In genomic region chrX:150692837-150693781, GRCh38 we compare ENCODE assay signal across 8 cellular contexts. TPM values are rescaled to one million over a fixed set of nuclear protein-coding genes. Genes with fewer than 3 reads are reported as not detected.
DNase-seq lines count a peak whose midpoint lies in the region; TF ChIP-seq lines count a peak whose summit lies in the region.

Gene MTMR1 (plus strand): TSS chrX:150693396. CDS start chrX:150693531, 135 bp downstream.

- H3K9me3 ChIP-seq in GM23248 (ENCODE audit: low read depth) (peaks cover 3% of the 10 kb centered on the region), Loucy (ENCODE audit: insufficient read depth, low read depth, low read length) (no peaks in the 10 kb centered on the region)

- H3K4me1 ChIP-seq in GM23248 (ENCODE audit: insufficient read depth) (peaks cover 22% of the 10 kb centered on the region), Loucy (ENCODE audit: insufficient read depth, low read length, poor library complexity, severe bottlenecking) (peaks cover 47% of the 10 kb centered on the region)

- H3K79me2 ChIP-seq in GM23248 (ENCODE audit: insufficient read depth) (peaks cover 27% of the 10 kb centered on the region), Loucy (ENCODE audit: insufficient read depth, low read length) (peaks cover 46% of the 10 kb centered on the region)

- H3K36me3 ChIP-seq in GM23248 (ENCODE audit: low read depth) (no peaks in the 10 kb centered on the region), Loucy (ENCODE audit: insufficient read depth, low read length) (no peaks in the 10 kb centered on the region)

- H3F3A ChIP-seq in GM23248 (ENCODE audit: insufficient read depth): peaks cover 37% of the 10 kb centered on the region
- no peaks in the 10 kb centered on the region; the same call in 1 of the 2 replicates for H3F3A ChIP-seq in Loucy (ENCODE audit: low read depth)

- peak within 1 kb of the TSS; percentile 81 for H2AFZ ChIP-seq in GM23248
- peak within 1 kb of the TSS; percentile 89 for H2AFZ ChIP-seq in Loucy (ENCODE audit: low read length)

- no peaks in the 10 kb centered on the region for H3K27me3 Mint-ChIP-seq in activated CD4-positive, alpha-beta T cell treated with anti-CD3 and anti-CD28 coated beads, Interleukin-2, amount 10 ng/mL, durations not matched to agents 24 days and 14 days
- H3K27me3 Mint-ChIP-seq in stimulated activated naive CD8-positive, alpha-beta T cell treated with anti-CD3 and anti-CD28 coated beads, Interleukin-15, Interleukin-2, amounts not matched to agents 100 ng/mL and 50 ng/mL, for 24 hours: no peaks in the 10 kb centered on the region

- H3K4me3 ChIP-seq in GM23248: peak within 1 kb of the TSS; percentile 81
- H3K4me3 ChIP-seq in Loucy (ENCODE audit: low read length, poor library complexity, severe bottlenecking): peak within 1 kb of the TSS; percentile 84

- H3K27me3 ChIP-seq in GM23248 (replicated peaks; ENCODE audit: insufficient read depth) (no peaks in the 10 kb centered on the region), Loucy (ENCODE audit: insufficient read depth, low read length, poor library complexity, severe bottlenecking) (no peaks in the 10 kb centered on the region)

- POLR2A ChIA-PET in GM10248 (lab: Yijun Ruan, JAX): interaction anchor here (0.6 kb wide), 1 partner anchor 11 kb away, joined by 3 read pairs; no protein-coding TSS in a partner anchor

- H3K4me1 Mint-ChIP-seq in activated CD4-positive, alpha-beta T cell treated with anti-CD3 and anti-CD28 coated beads, Interleukin-2, amount 10 ng/mL, durations not matched to agents 24 days and 14 days: peaks cover 62% of the 10 kb centered on the region
- H3K4me1 Mint-ChIP-seq in stimulated activated naive CD8-positive, alpha-beta T cell treated with anti-CD3 and anti-CD28 coated beads, Interleukin-15, Interleukin-2, amounts not matched to agents 100 ng/mL and 50 ng/mL, for 24 hours (ENCODE audit: low read depth): peaks cover 81% of the 10 kb centered on the region

- TF ChIP-seq CTCF in GM10248 (IDR thresholded peaks at IDR 0.05; ENCODE audit: control extremely low read depth, extremely low read depth, low read depth, missing control alignments) (no peak), Loucy (conservative IDR thresholded peaks at IDR 0.05; ENCODE audit: low read length) (no peak)

- H3K27ac Mint-ChIP-seq in activated CD4-positive, alpha-beta T cell treated with anti-CD3 and anti-CD28 coated beads, Interleukin-2, amount 10 ng/mL, durations not matched to agents 24 days and 14 days: peak within 1 kb of the TSS; percentile 97
- peak within 1 kb of the TSS; percentile 96 for H3K27ac Mint-ChIP-seq in stimulated activated naive CD8-positive, alpha-beta T cell treated with anti-CD3 and anti-CD28 coated beads, Interleukin-15, Interleukin-2, amounts not matched to agents 100 ng/mL and 50 ng/mL, for 24 hours

- peak within 1 kb of the TSS; percentile 89 for H3K4me3 Mint-ChIP-seq in activated CD4-positive, alpha-beta T cell treated with anti-CD3 and anti-CD28 coated beads, Interleukin-2, amount 10 ng/mL, durations not matched to agents 24 days and 14 days
- H3K4me3 Mint-ChIP-seq in stimulated activated naive CD8-positive, alpha-beta T cell treated with anti-CD3 and anti-CD28 coated beads, Interleukin-15, Interleukin-2, amounts not matched to agents 100 ng/mL and 50 ng/mL, for 24 hours: peak within 1 kb of the TSS; percentile 90

- CTCF ChIA-PET in GM10248 (lab: Yijun Ruan, JAX): interaction anchor here (1.4 to 2.1 kb wide), 2 partner anchors 10 to 16 kb away, joined by 3 to 15 read pairs; no protein-coding TSS in a partner anchor

- peak within 1 kb of the TSS; percentile 89 for H3K27ac ChIP-seq in GM23248

- H3K4me2 ChIP-seq in GM23248 (ENCODE audit: unreplicated experiment) (peak within 1 kb of the TSS; percentile 92), Loucy (ENCODE audit: low read depth, low read length, poor library complexity, severe bottlenecking) (peak within 1 kb of the TSS; percentile 83)

- no peaks in the 10 kb centered on the region for H4K20me1 ChIP-seq in GM23248 (ENCODE audit: insufficient read depth)
- peaks cover 11% of the 10 kb centered on the region for H4K20me1 ChIP-seq in Loucy (ENCODE audit: insufficient read depth, low read length, poor library complexity, severe bottlenecking)

- H3K9me3 Mint-ChIP-seq in activated CD4-positive, alpha-beta T cell treated with anti-CD3 and anti-CD28 coated beads, Interleukin-2, amount 10 ng/mL, durations not matched to agents 24 days and 14 days: peaks cover 5% of the 10 kb centered on the region
- H3K9me3 Mint-ChIP-seq in stimulated activated naive CD8-positive, alpha-beta T cell treated with anti-CD3 and anti-CD28 coated beads, Interleukin-15, Interleukin-2, amounts not matched to agents 100 ng/mL and 50 ng/mL, for 24 hours: no peaks in the 10 kb centered on the region

- no peaks in the 10 kb centered on the region for H3K9me2 ChIP-seq in GM23248 (ENCODE audit: insufficient read depth)
- H3K9me2 ChIP-seq in Loucy (replicated peaks; ENCODE audit: low read depth, low read length): no peaks in the 10 kb centered on the region

- WGBS in GM23248 (ENCODE audit: low coverage in 1 of 2, low lambda C conversion rate in 2 of 2, missing lambda C conversion rate in 2 of 2), 2 experiments: 1 to 3% methylated on average over 9 to 24 of the region's 101 CpGs

- intact Hi-C loops in activated CD4-positive, alpha-beta T cell treated with anti-CD3 and anti-CD28 coated beads, Interleukin-2, amount 10 ng/mL, durations not matched to agents 24 days and 14 days (cut with micrococcal nuclease): loop anchor here (2.0 kb wide), 1 partner anchor 326 kb away; no protein-coding TSS in a partner anchor

- H3K36me3 Mint-ChIP-seq in activated CD4-positive, alpha-beta T cell treated with anti-CD3 and anti-CD28 coated beads, Interleukin-2, amount 10 ng/mL, durations not matched to agents 24 days and 14 days (ENCODE audit: low read depth): peaks cover 15% of the 10 kb centered on the region
- peaks cover 6% of the 10 kb centered on the region for H3K36me3 Mint-ChIP-seq in stimulated activated naive CD8-positive, alpha-beta T cell treated with anti-CD3 and anti-CD28 coated beads, Interleukin-15, Interleukin-2, amounts not matched to agents 100 ng/mL and 50 ng/mL, for 24 hours (ENCODE audit: low read depth)

- H3K9ac ChIP-seq in GM23248 (peak within 1 kb of the TSS; percentile 91), Loucy (ENCODE audit: low read depth, low read length, poor library complexity, severe bottlenecking) (peak within 1 kb of the TSS; percentile 78)

- in situ Hi-C loops in GM23248 (cut with MboI): no loop called here

- DNase-seq in GM10248 (ENCODE audit: extremely low spot score) (peak; percentile 67), GM23248 (peak; percentile 49), mesenteric fat pad (ENCODE audit: low spot score) (no peak), amniotic stem cell (lab: John Stamatoyannopoulos, UW) (no peak)
- peak; percentile 82 for DNase-seq in activated CD4-positive, alpha-beta T cell treated with anti-CD3 and anti-CD28 coated beads, Interleukin-2, amount 10 ng/mL, durations not matched to agents 24 days and 14 days
- peak; percentile 49 for DNase-seq in effector CD4-positive, alpha-beta T cell

RNA-seq across cellular contexts. Expression of gene MTMR1, which starts in this region (rescaled TPM):
- total RNA-seq in GM23248 (2014; rRNA removed; shearing (Covaris generic)): 12.8 and 15.8 TPM in 2 replicates
- polyA plus RNA-seq in GM23248 (2016; fragmentation: Nextera tagmentation; extraction: Ambion mirVana): 2.7 and 3.7 TPM in 2 replicates
- total RNA-seq in activated CD4-positive, alpha-beta T cell treated with anti-CD3 and anti-CD28 coated beads, Interleukin-2, amount 10 ng/mL, durations not matched to agents 24 days and 14 days: 30.6 and 34.5 TPM in 2 replicates
- 18.6 TPM for total RNA-seq in mesenteric fat pad

Comparison
In these comparisons a context has a peak if more than half of its experiments do, and no peak if none do; other contexts are left out.
1. DNase-seq: peak in GM10248 (single experiment), GM23248 (single experiment), activated CD4-positive, alpha-beta T cell treated with anti-CD3 and anti-CD28 coated beads, Interleukin-2, amount 10 ng/mL, durations not matched to agents 24 days and 14 days (single experiment) and effector CD4-positive, alpha-beta T cell (single experiment); none in mesenteric fat pad (single experiment) and amniotic stem cell (single experiment).